Comparison of ENCODE assay signal across 1 cellular context in genomic region chr22:23825246-23825905, GRCh38.
TF ChIP-seq lines count a peak whose summit lies in the region.

No MANE protein-coding gene starts in this region.

TF ChIP-seq in endothelial cell of umbilical vein, 7 proteins besides CTCF, POLR2A, EP300 and RAD21:
- TF ChIP-seq FOS (IDR thresholded peaks at IDR 0.05; ENCODE audit: borderline replicate concordance, insufficient read depth, low read length) (no peak), POLR2AphosphoS5 (IDR thresholded peaks at IDR 0.05; ENCODE audit: insufficient read depth, low read depth, low read length) (no peak), JUN (IDR thresholded peaks at IDR 0.05; ENCODE audit: borderline replicate concordance, insufficient read depth, insufficient read length, low read depth) (no peak), MYC (IDR thresholded peaks at IDR 0.05; ENCODE audit: low read depth, low read length) (no peak), GATA2 (IDR thresholded peaks at IDR 0.05; ENCODE audit: insufficient read depth, insufficient read length, low read depth, low read length) (no peak), MAX (IDR thresholded peaks at IDR 0.05; ENCODE audit: insufficient read depth, insufficient read length) (no peak), EZH2 (IDR thresholded peaks at IDR 0.05; ENCODE audit: borderline replicate concordance, low read depth, low read length, severe bottlenecking) (no peak)
TF ChIP-seq in endothelial cell of umbilical vein: peak in this region for 0.
